Comparison of ENCODE assay signal across 7 cellular contexts in the genomic region with DNA sequence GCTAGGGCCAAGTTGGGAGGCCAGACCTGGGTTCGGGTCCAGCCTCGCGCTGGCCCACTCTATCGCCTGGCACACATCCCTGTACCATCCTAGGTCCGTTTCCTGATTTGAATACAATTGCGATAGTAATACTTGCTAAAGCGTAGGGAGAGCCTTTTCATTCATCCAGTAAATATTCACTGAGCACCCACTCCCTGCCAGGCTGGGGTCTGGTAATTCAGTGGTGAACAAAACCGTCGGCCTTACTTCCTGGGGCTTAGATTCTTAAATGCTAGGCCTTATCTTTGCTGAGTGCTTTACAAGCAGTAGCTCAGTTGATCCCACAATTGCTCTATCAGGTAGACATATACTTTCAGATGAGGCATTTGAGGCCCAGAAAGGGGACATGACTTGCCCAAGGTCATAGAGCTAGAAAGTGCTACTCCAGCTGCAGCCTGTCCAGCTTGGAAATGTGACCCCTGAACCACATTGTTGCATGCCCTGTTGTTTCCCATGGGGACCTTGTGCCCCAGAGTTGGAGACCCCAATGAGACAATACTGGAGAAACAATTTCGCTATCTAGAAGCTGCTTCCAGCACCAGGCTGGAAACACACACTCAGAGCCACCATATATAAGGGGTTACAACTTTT. TPM values are rescaled to one million over a fixed set of nuclear protein-coding genes. Genes with fewer than 3 reads are reported as not detected.
A peak's percentile ranks its signal among the peaks of the same experiment; 100 is the strongest.
DNase-seq lines count a peak whose midpoint lies in the region; ATAC-seq and TF ChIP-seq lines count a peak whose summit lies in the region.

No MANE protein-coding gene starts in this region.

- intact Hi-C loops in activated T-helper 2 cell treated with anti-CD3 and anti-CD28 coated beads, Interferon-gamma antibody, Interleukin-2, Interleukin-4, amounts not matched to agents 10 μg/mL and 5 μg/mL and 100 μg/mL, durations not matched to agents 14 hours and 24 hours and 36 hours (cut with micrococcal nuclease), result loop anchor here (1.0 to 5.0 kb wide), 6 partner anchors 103 to 425 kb away; a partner anchor contains a TSS

- no peaks in the 10 kb centered on the region for H3K27me3 ChIP-seq in HL-60 (ENCODE audit: insufficient read depth, poor library complexity, severe bottlenecking)

- no peak for ATAC-seq in stimulated activated naive CD8-positive, alpha-beta T cell treated with anti-CD3 and anti-CD28 coated beads, Interleukin-15, amount 100 ng/mL, for 72 hours

- peak overlapping the region; percentile 90 for H3K27ac Mint-ChIP-seq in activated T-helper 2 cell treated with anti-CD3 and anti-CD28 coated beads, Interferon-gamma antibody, Interleukin-2, Interleukin-4, amounts not matched to agents 10 μg/mL and 5 μg/mL and 100 μg/mL, durations not matched to agents 14 hours and 24 hours and 36 hours
- H3K27ac Mint-ChIP-seq in stimulated activated naive CD8-positive, alpha-beta T cell treated with anti-CD3 and anti-CD28 coated beads, Interleukin-15, amount 100 ng/mL, for 72 hours, result peak overlapping the region in 1 of 2 donors; percentile 57

- DNase-seq in HL-60 (ENCODE audit: low read depth in 1 of 2, low spot score in 1 of 2) (no peak), NCI-H1105 (lab: John Stamatoyannopoulos, UW) (no peak), dedifferentiated amniotic fluid mesenchymal stem cell (ENCODE audit: extremely low spot score) (no peak), foreskin melanocyte (no peak)
- no peak for DNase-seq in activated T-helper 2 cell treated with anti-CD3 and anti-CD28 coated beads, Interferon-gamma antibody, Interleukin-2, Interleukin-4, amounts not matched to agents 10 μg/mL and 5 μg/mL and 100 μg/mL, durations not matched to agents 14 hours and 24 hours and 36 hours (ENCODE audit: low spot score)
- no peak for DNase-seq in stimulated activated naive CD8-positive, alpha-beta T cell treated with anti-CD3 and anti-CD28 coated beads, Interleukin-15, amount 100 ng/mL, for 72 hours

- peaks cover 35% of the 10 kb centered on the region for H3K4me1 Mint-ChIP-seq in activated T-helper 2 cell treated with anti-CD3 and anti-CD28 coated beads, Interferon-gamma antibody, Interleukin-2, Interleukin-4, amounts not matched to agents 10 μg/mL and 5 μg/mL and 100 μg/mL, durations not matched to agents 14 hours and 24 hours and 36 hours (ENCODE audit: low read depth)
- peaks cover 65% of the 10 kb centered on the region for H3K4me1 Mint-ChIP-seq in stimulated activated naive CD8-positive, alpha-beta T cell treated with anti-CD3 and anti-CD28 coated beads, Interleukin-15, amount 100 ng/mL, for 72 hours

- peak overlapping the region; percentile 92 for H3K4me3 Mint-ChIP-seq in activated T-helper 2 cell treated with anti-CD3 and anti-CD28 coated beads, Interferon-gamma antibody, Interleukin-2, Interleukin-4, amounts not matched to agents 10 μg/mL and 5 μg/mL and 100 μg/mL, durations not matched to agents 14 hours and 24 hours and 36 hours (ENCODE audit: low read depth)
- H3K4me3 Mint-ChIP-seq in stimulated activated naive CD8-positive, alpha-beta T cell treated with anti-CD3 and anti-CD28 coated beads, Interleukin-15, amount 100 ng/mL, for 72 hours, result peak overlapping the region; percentile 91 to 93

- H3K27me3 Mint-ChIP-seq in activated T-helper 2 cell treated with anti-CD3 and anti-CD28 coated beads, Interferon-gamma antibody, Interleukin-2, Interleukin-4, amounts not matched to agents 10 μg/mL and 5 μg/mL and 100 μg/mL, durations not matched to agents 14 hours and 24 hours and 36 hours (ENCODE audit: low read depth), result no peaks in the 10 kb centered on the region
- H3K27me3 Mint-ChIP-seq in stimulated activated naive CD8-positive, alpha-beta T cell treated with anti-CD3 and anti-CD28 coated beads, Interleukin-15, amount 100 ng/mL, for 72 hours, result no peaks in the 10 kb centered on the region

- H3K9me3 ChIP-seq in iPS-18c (ENCODE audit: control insufficient read depth, insufficient read depth, low read length), result no peaks in the 10 kb centered on the region

- H3K36me3 Mint-ChIP-seq in activated T-helper 2 cell treated with anti-CD3 and anti-CD28 coated beads, Interferon-gamma antibody, Interleukin-2, Interleukin-4, amounts not matched to agents 10 μg/mL and 5 μg/mL and 100 μg/mL, durations not matched to agents 14 hours and 24 hours and 36 hours (ENCODE audit: low read depth), result peaks cover 36% of the 10 kb centered on the region

- H3K4me3 ChIP-seq in HL-60 (replicated peaks; ENCODE audit: insufficient read depth, low read length) (peak overlapping the region; percentile 85), iPS-18c (ENCODE audit: insufficient read depth, low read depth, low read length) (peak overlapping the region; percentile 87)

- peak overlapping the region; percentile 79; the same call in 1 of the 2 replicates for H3K27ac ChIP-seq in HL-60 (replicated peaks)

- no peak for TF ChIP-seq CTCF in HL-60 (IDR thresholded peaks at IDR 0.05; ENCODE audit: insufficient read depth, low read length)

- peaks cover 4% of the 10 kb centered on the region for H3K9me3 Mint-ChIP-seq in activated T-helper 2 cell treated with anti-CD3 and anti-CD28 coated beads, Interferon-gamma antibody, Interleukin-2, Interleukin-4, amounts not matched to agents 10 μg/mL and 5 μg/mL and 100 μg/mL, durations not matched to agents 14 hours and 24 hours and 36 hours
- no peaks in the 10 kb centered on the region for H3K9me3 Mint-ChIP-seq in stimulated activated naive CD8-positive, alpha-beta T cell treated with anti-CD3 and anti-CD28 coated beads, Interleukin-15, amount 100 ng/mL, for 72 hours

RNA-seq across cellular contexts. Expression of a gene that starts 0.7 kb away (rescaled TPM):
- total RNA-seq in activated T-helper 2 cell treated with anti-CD3 and anti-CD28 coated beads, Interferon-gamma antibody, Interleukin-2, Interleukin-4, amounts not matched to agents 10 μg/mL and 5 μg/mL and 100 μg/mL, durations not matched to agents 14 hours and 24 hours and 36 hours, result 51.6 and 57.8 TPM in 2 replicates

RNA-seq across cellular contexts. Expression of a gene that starts 1.4 kb away (rescaled TPM):
- total RNA-seq in activated T-helper 2 cell treated with anti-CD3 and anti-CD28 coated beads, Interferon-gamma antibody, Interleukin-2, Interleukin-4, amounts not matched to agents 10 μg/mL and 5 μg/mL and 100 μg/mL, durations not matched to agents 14 hours and 24 hours and 36 hours, result 7.3 and 8.9 TPM in 2 replicates

RNA-seq across cellular contexts. Expression of a gene that starts 23.7 kb away (rescaled TPM):
- total RNA-seq in activated T-helper 2 cell treated with anti-CD3 and anti-CD28 coated beads, Interferon-gamma antibody, Interleukin-2, Interleukin-4, amounts not matched to agents 10 μg/mL and 5 μg/mL and 100 μg/mL, durations not matched to agents 14 hours and 24 hours and 36 hours, result 1.3 and 1.9 TPM in 2 replicates

RNA-seq across cellular contexts. Expression of a gene that starts 31.0 kb away (rescaled TPM):
- not detected in 2 replicates for total RNA-seq in activated T-helper 2 cell treated with anti-CD3 and anti-CD28 coated beads, Interferon-gamma antibody, Interleukin-2, Interleukin-4, amounts not matched to agents 10 μg/mL and 5 μg/mL and 100 μg/mL, durations not matched to agents 14 hours and 24 hours and 36 hours
